Comparison of ENCODE assay signal across 22 cellular contexts in the genomic region with DNA sequence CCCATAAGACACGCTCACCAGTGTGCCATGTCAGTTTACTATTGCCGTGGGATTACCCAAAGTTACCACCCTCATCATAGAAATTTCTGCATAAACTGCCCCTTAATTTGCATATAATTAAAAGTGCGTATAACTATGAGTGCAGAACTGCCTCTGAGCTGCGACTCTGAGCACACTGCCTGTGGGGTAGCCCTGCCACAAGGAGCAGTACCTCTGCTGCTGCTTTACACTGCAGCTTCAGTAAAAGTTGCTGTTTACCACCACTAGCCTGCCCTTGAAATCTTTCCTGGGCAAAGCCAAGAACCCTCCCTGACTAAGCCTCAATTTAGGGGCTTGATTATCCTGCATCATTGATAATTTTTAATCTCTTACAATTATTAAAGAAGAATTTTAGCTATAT.
"Had no signal": no experiment of that assay in that cellular context is flagged by ENCODE, and none has a peak within 500 bp of the region (broad histone marks: within the 10 kb centered on the region; RNA-seq: fewer than 3 reads in every experiment).

No MANE protein-coding gene starts in this region.

- H3K4me1 Mint-ChIP-seq: memory B cell; neural progenitor cell; stimulated activated effector memory CD8-positive, alpha-beta T cell treated with anti-CD3 and anti-CD28 coated beads, Interleukin-12 subunit alpha, Interleukin-12 subunit beta, amount 100 ng/mL, for 72 hours had no signal

- ATAC-seq: gastrocnemius medialis; left cardiac atrium; stimulated activated effector memory CD8-positive, alpha-beta T cell treated with anti-CD3 and anti-CD28 coated beads, Interleukin-12 subunit alpha, Interleukin-12 subunit beta, amount 100 ng/mL, for 72 hours; stimulated activated naive CD8-positive, alpha-beta T cell treated with anti-CD3 and anti-CD28 coated beads, Interleukin-15, Interleukin-2, amounts not matched to agents 100 U/mL and 50 U/mL, for 24 hours had no signal

- H3K27ac Mint-ChIP-seq: memory B cell; natural killer cell treated with Interleukin-12 subunit alpha and Interleukin-12 subunit beta and Interleukin-15 and Interleukin-18, amount 100 ng/mL, for 72 hours; neural progenitor cell; progenitor cell of endocrine pancreas; stimulated activated effector memory CD8-positive, alpha-beta T cell treated with anti-CD3 and anti-CD28 coated beads, Interleukin-12 subunit alpha, Interleukin-12 subunit beta, amount 100 ng/mL, for 72 hours; type B pancreatic cell had no signal

- H3K36me3 ChIP-seq: esophagus muscularis mucosa, gastrocnemius medialis, left ventricle myocardium inferior, lower lobe of right lung, neural progenitor cell, ovary, suprapubic skin, thyroid gland had no signal

- H3K4me1 ChIP-seq: gastrocnemius medialis, left ventricle myocardium inferior, lower lobe of right lung, neural progenitor cell, suprapubic skin, thyroid gland had no signal

- H3K27me3 ChIP-seq: esophagus muscularis mucosa, gastrocnemius medialis, neural progenitor cell, ovary, suprapubic skin, thyroid gland had no signal

- H3K9me3 Mint-ChIP-seq: memory B cell, neural progenitor cell, type B pancreatic cell had no signal

- H3K9me3 ChIP-seq: esophagus muscularis mucosa, gastrocnemius medialis, lower lobe of right lung, ovary, suprapubic skin, thyroid gland had no signal

- H3K4me3 ChIP-seq: gastrocnemius medialis, left ventricle myocardium inferior, lower lobe of right lung, neural progenitor cell, ovary, smooth muscle cell, suprapubic skin, thyroid gland had no signal

- H3K27ac ChIP-seq: epithelial cell of prostate, esophagus muscularis mucosa, gastrocnemius medialis, left ventricle myocardium inferior, lower lobe of right lung, neural progenitor cell, ovary, suprapubic skin, thyroid gland had no signal

- H3K36me3 Mint-ChIP-seq: memory B cell; natural killer cell treated with Interleukin-12 subunit alpha and Interleukin-12 subunit beta and Interleukin-15 and Interleukin-18, amount 100 ng/mL, for 72 hours; neural progenitor cell; stimulated activated effector memory CD8-positive, alpha-beta T cell treated with anti-CD3 and anti-CD28 coated beads, Interleukin-12 subunit alpha, Interleukin-12 subunit beta, amount 100 ng/mL, for 72 hours; type B pancreatic cell had no signal

- H3K27me3 Mint-ChIP-seq: memory B cell; natural killer cell treated with Interleukin-12 subunit alpha and Interleukin-12 subunit beta and Interleukin-15 and Interleukin-18, amount 100 ng/mL, for 72 hours; progenitor cell of endocrine pancreas; type B pancreatic cell had no signal

- H3K4me3 Mint-ChIP-seq: memory B cell; natural killer cell treated with Interleukin-12 subunit alpha and Interleukin-12 subunit beta and Interleukin-15 and Interleukin-18, amount 100 ng/mL, for 72 hours; neural progenitor cell; stimulated activated effector memory CD8-positive, alpha-beta T cell treated with anti-CD3 and anti-CD28 coated beads, Interleukin-12 subunit alpha, Interleukin-12 subunit beta, amount 100 ng/mL, for 72 hours; type B pancreatic cell had no signal

- DNase-seq: effector memory CD4-positive, alpha-beta T cell; gastrocnemius medialis; left cardiac atrium; left ventricle myocardium inferior; midbrain; nucleus accumbens; stimulated activated CD4-positive, alpha-beta T cell treated with anti-CD3 and anti-CD28 coated beads, Interleukin-4, amount 100 ng/mL, for 1 hour; stimulated activated CD8-positive, alpha-beta memory T cell treated with anti-CD3 and anti-CD28 coated beads, Interleukin-4, amount 100 ng/mL, for 48 hours; stimulated activated naive CD8-positive, alpha-beta T cell treated with anti-CD3 and anti-CD28 coated beads, Interleukin-15, Interleukin-2, amounts not matched to agents 100 U/mL and 50 U/mL, for 24 hours; thyroid gland had no signal
